Comparison of ENCODE assay signal across 15 cellular contexts in genomic region chr5:114782217-114782616, GRCh38.
"Had no signal": no experiment of that assay in that cellular context is flagged by ENCODE, and none has a peak within 500 bp of the region (broad histone marks: within the 10 kb centered on the region; RNA-seq: fewer than 3 reads in every experiment).

No MANE protein-coding gene starts in this region.

- DNase-seq: cortex of kidney; effector memory CD8-positive, alpha-beta T cell; erythroblast; esophagus squamous epithelium; foreskin melanocyte; mesenchymal stem cell; mucosa of descending colon; naive B cell; stimulated activated CD4-positive, alpha-beta T cell treated with anti-CD3 and anti-CD28 coated beads, Interleukin-12 subunit alpha, Interleukin-12 subunit beta, amount 100 ng/mL, for 4 hours; stimulated activated CD4-positive, alpha-beta T cell treated with anti-CD3 and anti-CD28 coated beads, Interleukin-1b, Interleukin-23, amount 100 ng/mL, for 48 hours; stimulated activated CD4-positive, alpha-beta T cell treated with anti-CD3 and anti-CD28 coated beads, Interleukin-4, amount 100 ng/mL, for 1 hour; stimulated activated CD8-positive, alpha-beta memory T cell treated with anti-CD3 and anti-CD28 coated beads, Interleukin-4, amount 100 ng/mL, for 48 hours; stimulated activated naive CD4-positive, alpha-beta T cell; stimulated activated naive CD8-positive, alpha-beta T cell treated with anti-CD3 and anti-CD28 coated beads, Interleukin-15, amount 100 ng/mL, for 72 hours; trophoblast cell had no signal
